10 cellular contexts compared by ENCODE assay signal in genomic region chr12:122867701-122868461, GRCh38. TPM values are rescaled to one million over a fixed set of nuclear protein-coding genes. Genes with fewer than 3 reads are reported as not detected.
DNase-seq lines count a peak whose midpoint lies in the region; TF ChIP-seq lines count a peak whose summit lies in the region.
"Had no signal": no experiment of that assay in that cellular context is flagged by ENCODE, and none has a peak within 500 bp of the region (broad histone marks: within the 10 kb centered on the region; RNA-seq: fewer than 3 reads in every experiment).

No MANE protein-coding gene starts in this region.

- no peaks in the 10 kb centered on the region for H3K27me3 ChIP-seq in PC-9 (ENCODE audit: insufficient read depth, low read depth)
- H3K27me3 ChIP-seq: ovary had no signal

- H3K4me3 ChIP-seq in GM12864 (ENCODE audit: low read depth, low read length) (no peak overlapping the region), PC-9 (no peak overlapping the region), fibroblast of villous mesenchyme (ENCODE audit: low read depth, low read length) (no peak overlapping the region)
- H3K4me3 ChIP-seq: ovary had no signal

- H3K9me2 ChIP-seq in PC-9 (ENCODE audit: insufficient read depth), result no peaks in the 10 kb centered on the region

- POLR2A ChIA-PET in PC-9 (lab: Charles Lee; ENCODE audit: unreplicated experiment), result no interaction called here

- H3K36me3 ChIP-seq in PC-9 (ENCODE audit: low read depth), result peaks cover 15% of the 10 kb centered on the region; the same call in 1 of the 2 replicates
- H3K36me3 ChIP-seq: ovary had no signal

- TF ChIP-seq CTCF in GM12864 (IDR thresholded peaks at IDR 0.05; ENCODE audit: low read depth, low read length, missing control alignments) (peak; percentile 35), PC-9 (conservative IDR thresholded peaks at IDR 0.05) (peak; percentile 26; the same call in 1 of the 2 replicates), fibroblast of villous mesenchyme (IDR thresholded peaks at IDR 0.05; ENCODE audit: insufficient read depth, low read depth, low read length) (peak; percentile 41), progenitor cell of endocrine pancreas (IDR thresholded peaks at IDR 0.05; ENCODE audit: unreplicated experiment) (peak; percentile 23), mesothelial cell of epicardium (IDR thresholded peaks at IDR 0.05; ENCODE audit: unreplicated experiment) (no peak)

- intact Hi-C loops in PC-9 (cut with micrococcal nuclease; ENCODE audit: unreplicated experiment), result no loop called here

- no peak overlapping the region for H3K27ac ChIP-seq in PC-9
- H3K27ac ChIP-seq: ovary had no signal

- H3K79me2 ChIP-seq in PC-9 (ENCODE audit: low read depth), result peaks cover 22% of the 10 kb centered on the region

- H3K4me1 ChIP-seq in PC-9 (replicated peaks; ENCODE audit: insufficient read depth), result no peaks in the 10 kb centered on the region

- H3F3A ChIP-seq in PC-9 (ENCODE audit: insufficient read depth, low read depth), result peaks cover 38% of the 10 kb centered on the region; the same call in 1 of the 2 replicates

- peaks cover 15% of the 10 kb centered on the region for H3K4me1 Mint-ChIP-seq in progenitor cell of endocrine pancreas (ENCODE audit: low read depth)
- peaks cover 45 to 53% of the 10 kb centered on the region in 2 donors for H3K4me1 Mint-ChIP-seq in immature natural killer cell
- peaks cover 26% of the 10 kb centered on the region for H3K4me1 Mint-ChIP-seq in mesothelial cell of epicardium

- no peaks in the 10 kb centered on the region for H3K9me3 ChIP-seq in PC-9 (ENCODE audit: insufficient read depth, low read depth)
- H3K9me3 ChIP-seq: ovary had no signal

- H3K27me3 Mint-ChIP-seq in progenitor cell of endocrine pancreas (no peaks in the 10 kb centered on the region), immature natural killer cell (ENCODE audit: low read depth in 3 of 3) (peaks cover 9 to 24% (median 23%) of the 10 kb centered on the region in 3 donors), mesothelial cell of epicardium (ENCODE audit: low read depth) (no peaks in the 10 kb centered on the region)
- H3K27me3 Mint-ChIP-seq: activated B cell treated with CpG ODN at 0.5 μM for 24 hours had no signal

- H3K4me2 ChIP-seq in PC-9, result no peak overlapping the region

- no peak overlapping the region for H3K4me3 Mint-ChIP-seq in progenitor cell of endocrine pancreas (ENCODE audit: low read depth)
- H3K4me3 Mint-ChIP-seq in immature natural killer cell, result no peak overlapping the region
- no peak overlapping the region for H3K4me3 Mint-ChIP-seq in mesothelial cell of epicardium
- H3K4me3 Mint-ChIP-seq: activated B cell treated with CpG ODN at 0.5 μM for 24 hours had no signal

- H3K9me3 Mint-ChIP-seq in progenitor cell of endocrine pancreas (ENCODE audit: low read depth), result no peaks in the 10 kb centered on the region
- H3K9me3 Mint-ChIP-seq in immature natural killer cell, result no peaks in the 10 kb centered on the region
- H3K9me3 Mint-ChIP-seq in mesothelial cell of epicardium, result no peaks in the 10 kb centered on the region
- H3K9me3 Mint-ChIP-seq: activated B cell treated with CpG ODN at 0.5 μM for 24 hours had no signal

- H3K36me3 Mint-ChIP-seq in progenitor cell of endocrine pancreas (ENCODE audit: insufficient read depth) (peaks cover 17% of the 10 kb centered on the region), immature natural killer cell (peaks cover 11 to 31% (median 12%) of the 10 kb centered on the region in 3 donors), mesothelial cell of epicardium (peaks cover 16% of the 10 kb centered on the region)

- CTCF ChIA-PET in PC-9 (lab: Charles Lee), result no interaction called here

- no peak overlapping the region for H3K27ac Mint-ChIP-seq in progenitor cell of endocrine pancreas
- peak overlapping the region in 1 of 6 donors; percentile 40 for H3K27ac Mint-ChIP-seq in immature natural killer cell
- H3K27ac Mint-ChIP-seq in mesothelial cell of epicardium, result no peak overlapping the region

- H4K20me1 ChIP-seq in PC-9 (ENCODE audit: insufficient read depth), result peaks cover 35% of the 10 kb centered on the region

- BruUV-seq in PC-9 (replicated peaks; lab: Mats Ljungman, UMichigan), result no TSS peak

- DNase-seq in GM12864 (ENCODE audit: low read depth), result no peak
- no peak for DNase-seq in PC-9
- peak; percentile 78 for DNase-seq in fibroblast of villous mesenchyme (ENCODE audit: low read depth)
- DNase-seq in progenitor cell of endocrine pancreas (ENCODE audit: low spot score, unreplicated experiment), result no peak
- DNase-seq in NCI-H2107 treated with DMSO at 0.1 percent for 48 hours (lab: John Stamatoyannopoulos, UW; ENCODE audit: unreplicated experiment), result no peak
- DNase-seq in immature natural killer cell, result no peak
- no peak for DNase-seq in DMS114 treated with DMSO at 0.1 percent for 48 hours (lab: John Stamatoyannopoulos, UW; ENCODE audit: unreplicated experiment)
- no peak for DNase-seq in mesothelial cell of epicardium (ENCODE audit: low spot score in 2 of 2, unreplicated experiment in 2 of 2)

- H2AFZ ChIP-seq in PC-9, result no peak overlapping the region

RNA-seq across cellular contexts. Expression of gene VPS37B, which starts 28.0 kb away (rescaled TPM):
- total RNA-seq in PC-9 (2021), result 51.4 and 53.5 TPM in 2 replicates
- 21.2 and 26.4 TPM in 2 replicates for total RNA-seq in fibroblast of villous mesenchyme
- total RNA-seq in progenitor cell of endocrine pancreas, result 22.9 and 24.2 TPM in 2 replicates
- polyA plus RNA-seq in immature natural killer cell, result 10 to 100 TPM; 39.5 to 70.1 (median 43.6) TPM
- total RNA-seq in mesothelial cell of epicardium, result 28.1 to 29.1 TPM (median 29.0 TPM) in 3 replicates

RNA-seq across cellular contexts. Expression of gene HIP1R, which starts 32.6 kb away (rescaled TPM):
- 33.1 and 47.4 TPM in 2 replicates for total RNA-seq in PC-9 (2021)
- 11.2 and 11.9 TPM in 2 replicates for total RNA-seq in fibroblast of villous mesenchyme
- total RNA-seq in progenitor cell of endocrine pancreas, result 61.1 and 68.8 TPM in 2 replicates
- polyA plus RNA-seq in immature natural killer cell, result 10 to 100 TPM in 1 of 3 donors, 1 to 10 TPM in 2; 4.4 to 14.6 (median 5.1) TPM
- 37.6 to 44.2 TPM (median 40.9 TPM) in 3 replicates for total RNA-seq in mesothelial cell of epicardium
